Comparison of ENCODE assay signal across 26 cellular contexts in genomic region chr3:115861166-115861733, GRCh38.
DNase-seq lines count a peak whose midpoint lies in the region; ATAC-seq and TF ChIP-seq lines count a peak whose summit lies in the region.
"Had no signal": no experiment of that assay in that cellular context is flagged by ENCODE, and none has a peak within 500 bp of the region (broad histone marks: within the 10 kb centered on the region; RNA-seq: fewer than 3 reads in every experiment).

No MANE protein-coding gene starts in this region.

- peaks cover 33% of the 10 kb centered on the region for H3F3A ChIP-seq in neural progenitor cell (ENCODE audit: low read depth)

- no peak overlapping the region for H3K4me3 Mint-ChIP-seq in endodermal cell
- no peak overlapping the region for H3K4me3 Mint-ChIP-seq in neural progenitor cell
- H3K4me3 Mint-ChIP-seq: activated CD4-positive, alpha-beta memory T cell treated with anti-CD3 and anti-CD28 coated beads, Interleukin-2, amount 10 ng/mL, durations not matched to agents 7 days and 5 days; CD4-positive, alpha-beta T cell; naive B cell; stimulated activated effector memory CD8-positive, alpha-beta T cell treated with anti-CD3 and anti-CD28 coated beads, Interleukin-12 subunit alpha, Interleukin-12 subunit beta, amount 100 ng/mL, for 72 hours had no signal

- no peaks in the 10 kb centered on the region for H3K79me2 ChIP-seq in neural progenitor cell (ENCODE audit: low read depth)
- H3K79me2 ChIP-seq: parathyroid adenoma had no signal

- H3K4me1 Mint-ChIP-seq in endodermal cell = peaks cover 27% of the 10 kb centered on the region
- peaks cover 47% of the 10 kb centered on the region for H3K4me1 Mint-ChIP-seq in neural progenitor cell
- H3K4me1 Mint-ChIP-seq: activated CD4-positive, alpha-beta memory T cell treated with anti-CD3 and anti-CD28 coated beads, Interleukin-2, amount 10 ng/mL, durations not matched to agents 7 days and 5 days; naive B cell; stimulated activated effector memory CD8-positive, alpha-beta T cell treated with anti-CD3 and anti-CD28 coated beads, Interleukin-12 subunit alpha, Interleukin-12 subunit beta, amount 100 ng/mL, for 72 hours had no signal

- H3K36me3 ChIP-seq in endodermal cell (ENCODE audit: control insufficient read depth, insufficient read depth, low read length) = no peaks in the 10 kb centered on the region
- H3K36me3 ChIP-seq in neural progenitor cell = no peaks in the 10 kb centered on the region
- H3K36me3 ChIP-seq: gastroesophageal sphincter, sigmoid colon had no signal

- WGBS in endodermal cell (ENCODE audit: insufficient coverage in 1 of 2, insufficient read length in 1 of 2), 2 experiments = 89% methylated on average over 1 to 6 of the region's 6 CpGs

- H3K4me2 ChIP-seq in neural progenitor cell = no peak overlapping the region

- no peak for ATAC-seq in HG02759 (IDR thresholded peaks at IDR 0.05; ENCODE audit: unreplicated experiment)
- no peak for ATAC-seq in HG03457 (IDR thresholded peaks at IDR 0.05; ENCODE audit: unreplicated experiment)
- ATAC-seq: gastroesophageal sphincter; left cardiac atrium; SK-N-SH treated with all-trans-retinoic acid at 6 μM for 48 hours; stimulated activated effector memory CD8-positive, alpha-beta T cell treated with anti-CD3 and anti-CD28 coated beads, Interleukin-12 subunit alpha, Interleukin-12 subunit beta, amount 100 ng/mL, for 72 hours had no signal

- H3K27ac ChIP-seq in endodermal cell (ENCODE audit: low read depth, low read length) = no peak overlapping the region
- no peak overlapping the region for H3K27ac ChIP-seq in neural progenitor cell
- H3K27ac ChIP-seq: dorsolateral prefrontal cortex, gastroesophageal sphincter, parathyroid adenoma, sigmoid colon had no signal

- H3K9me3 Mint-ChIP-seq in endodermal cell (no peaks in the 10 kb centered on the region), neural progenitor cell (no peaks in the 10 kb centered on the region)
- H3K9me3 Mint-ChIP-seq: activated CD4-positive, alpha-beta memory T cell treated with anti-CD3 and anti-CD28 coated beads, Interleukin-2, amount 10 ng/mL, durations not matched to agents 7 days and 5 days; CD4-positive, alpha-beta T cell had no signal

- H3K27me3 Mint-ChIP-seq in endodermal cell (ENCODE audit: insufficient read depth) (no peaks in the 10 kb centered on the region), neural progenitor cell (ENCODE audit: insufficient read depth, low read depth) (peaks cover 2% of the 10 kb centered on the region)

- no peak overlapping the region for H2AFZ ChIP-seq in neural progenitor cell (replicated peaks)
- H2AFZ ChIP-seq: parathyroid adenoma had no signal

- no peak overlapping the region for H3K9ac ChIP-seq in endodermal cell (ENCODE audit: extremely low read depth, low read length, poor library complexity, severe bottlenecking)
- no peak overlapping the region for H3K9ac ChIP-seq in neural progenitor cell
- H3K9ac ChIP-seq: parathyroid adenoma had no signal

- H3K9me3 ChIP-seq in endodermal cell (ENCODE audit: control insufficient read depth, low read length) = no peaks in the 10 kb centered on the region
- H3K9me3 ChIP-seq in neural progenitor cell (ENCODE audit: low read depth) = no peaks in the 10 kb centered on the region
- H3K9me3 ChIP-seq: gastroesophageal sphincter, sigmoid colon had no signal

- TF ChIP-seq CTCF in GM12873 (IDR thresholded peaks at IDR 0.05; ENCODE audit: insufficient read depth, low read depth, low read length, missing control alignments) = peak; percentile 11
- peak; percentile 82 for TF ChIP-seq CTCF in endodermal cell (conservative IDR thresholded peaks at IDR 0.05)
- TF ChIP-seq CTCF in neural progenitor cell (IDR thresholded peaks at IDR 0.05) = peak; percentile 58

- H3K4me1 ChIP-seq in endodermal cell (ENCODE audit: control insufficient read depth, insufficient read depth, low read length) (no peaks in the 10 kb centered on the region), neural progenitor cell (peaks cover 45% of the 10 kb centered on the region)
- H3K4me1 ChIP-seq: parathyroid adenoma had no signal

- DNase-seq in NCI-H2227 treated with DMSO at 0.1 percent for 48 hours (lab: John Stamatoyannopoulos, UW) = peak; percentile 48
- peak; percentile 70 for DNase-seq in endodermal cell
- DNase-seq in neural progenitor cell (ENCODE audit: low spot score) = no peak
- DNase-seq in KG1 (lab: John Stamatoyannopoulos, UW) = no peak
- DNase-seq: activated CD4-positive, alpha-beta memory T cell treated with anti-CD3 and anti-CD28 coated beads, Interleukin-2, amount 10 ng/mL, durations not matched to agents 7 days and 5 days; activated CD4-positive, CD25-positive, alpha-beta regulatory T cell; activated naive CD4-positive, alpha-beta T cell treated with Interleukin-2 at 50 U/mL for 16 hours; activated T-cell treated with anti-CD3 and anti-CD28 coated beads, Interleukin-2, amount 50 U/mL, for 1 hour; caudate nucleus; CD4-positive, alpha-beta T cell; DMS153; dorsolateral prefrontal cortex; GDM1; left cardiac atrium; mesenchymal stem cell; naive B cell; NCI-H1694; RPMI8226; sigmoid colon had no signal

- no peak overlapping the region for H3K27ac Mint-ChIP-seq in endodermal cell
- H3K27ac Mint-ChIP-seq in neural progenitor cell = no peak overlapping the region
- H3K27ac Mint-ChIP-seq: activated CD4-positive, alpha-beta memory T cell treated with anti-CD3 and anti-CD28 coated beads, Interleukin-2, amount 10 ng/mL, durations not matched to agents 7 days and 5 days; CD4-positive, alpha-beta T cell; naive B cell; stimulated activated effector memory CD8-positive, alpha-beta T cell treated with anti-CD3 and anti-CD28 coated beads, Interleukin-12 subunit alpha, Interleukin-12 subunit beta, amount 100 ng/mL, for 72 hours had no signal

- peaks cover 34% of the 10 kb centered on the region for H4K20me1 ChIP-seq in neural progenitor cell (ENCODE audit: low read depth)

- H3K27me3 ChIP-seq in endodermal cell (ENCODE audit: control insufficient read depth, insufficient read depth, low read length, poor library complexity, severe bottlenecking) (no peaks in the 10 kb centered on the region), neural progenitor cell (no peaks in the 10 kb centered on the region)
- H3K27me3 ChIP-seq: dorsolateral prefrontal cortex, gastroesophageal sphincter, sigmoid colon had no signal

- H3K4me3 ChIP-seq in endodermal cell (ENCODE audit: low read length) (no peak overlapping the region), neural progenitor cell (no peak overlapping the region)
- H3K4me3 ChIP-seq: dorsolateral prefrontal cortex, gastroesophageal sphincter, sigmoid colon had no signal

- H3K36me3 Mint-ChIP-seq in endodermal cell (ENCODE audit: low read depth) = no peaks in the 10 kb centered on the region
- H3K36me3 Mint-ChIP-seq in neural progenitor cell = no peaks in the 10 kb centered on the region
- H3K36me3 Mint-ChIP-seq: naive B cell; stimulated activated effector memory CD8-positive, alpha-beta T cell treated with anti-CD3 and anti-CD28 coated beads, Interleukin-12 subunit alpha, Interleukin-12 subunit beta, amount 100 ng/mL, for 72 hours had no signal

Comparison
In these comparisons a context has a peak if more than half of its experiments do, and no peak if none do; other contexts are left out.
1. CTCF ChIP-seq: peak in every context shown above with its lines; median percentile 82 in endodermal cell; 58 in neural progenitor cell; 11 in GM12873.
2. DNase-seq: peak in NCI-H2227 treated with DMSO at 0.1 percent for 48 hours (single experiment) and endodermal cell (single experiment); none in neural progenitor cell (single experiment) and KG1 (single experiment).